Comparison of ENCODE assay signal across 9 cellular contexts in the genomic region with DNA sequence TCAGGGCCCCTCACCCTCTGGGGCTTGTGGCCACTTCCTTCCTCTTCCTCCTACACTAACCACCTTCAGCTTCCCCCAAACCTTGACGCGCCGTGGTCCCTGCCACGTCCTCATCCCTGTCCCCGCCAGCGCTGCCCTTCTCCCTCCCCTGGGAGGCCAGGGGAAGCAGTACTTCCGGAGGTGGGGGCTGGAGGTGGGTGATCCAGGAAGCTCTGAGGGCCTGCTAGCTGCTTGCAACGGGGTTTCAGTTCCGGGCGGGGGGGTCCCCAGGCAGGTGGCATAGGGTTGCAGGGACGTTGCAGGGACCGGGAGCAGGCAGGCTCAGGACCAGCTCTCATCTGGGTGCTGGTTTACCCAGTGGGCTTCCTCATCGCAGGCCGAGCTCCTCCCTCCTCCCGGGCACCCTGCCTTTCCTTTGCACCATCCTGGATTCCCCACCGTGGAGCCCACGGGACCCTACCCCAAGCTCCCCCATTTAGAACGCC.
DNase-seq lines count a peak whose midpoint lies in the region; ATAC-seq and TF ChIP-seq lines count a peak whose summit lies in the region.
"Had no signal": no experiment of that assay in that cellular context is flagged by ENCODE, and none has a peak within 500 bp of the region (broad histone marks: within the 10 kb centered on the region; RNA-seq: fewer than 3 reads in every experiment).

No MANE protein-coding gene starts in this region.

- H3K9me3 Mint-ChIP-seq in naive B cell, result peaks cover 0 to 8% (median 5%) of the 10 kb centered on the region in 7 donors

- H4K20me1 ChIP-seq in DND-41 (ENCODE audit: insufficient read depth, low read length), result peaks cover 38% of the 10 kb centered on the region
- peaks cover 10% of the 10 kb centered on the region for H4K20me1 ChIP-seq in PC-9 (ENCODE audit: insufficient read depth)

- no peaks in the 10 kb centered on the region; the same call in 1 of the 2 replicates for H3F3A ChIP-seq in PC-9 (ENCODE audit: insufficient read depth, low read depth)

- H3K4me2 ChIP-seq in DND-41 (ENCODE audit: insufficient read depth, low read length), result peak overlapping the region; percentile 57
- H3K4me2 ChIP-seq in PC-9, result no peak overlapping the region

- intact Hi-C loops in PC-9 (cut with micrococcal nuclease; ENCODE audit: unreplicated experiment), result no loop called here

- no TSS peak for BruUV-seq in PC-9 (replicated peaks; lab: Mats Ljungman, UMichigan)

- no peaks in the 10 kb centered on the region for H3K36me3 Mint-ChIP-seq in naive B cell

- H3K9ac ChIP-seq in DND-41 (ENCODE audit: low read depth, low read length), result peak overlapping the region; percentile 33
- H3K9ac ChIP-seq: parathyroid adenoma had no signal

- ATAC-seq in DND-41 (ENCODE audit: insufficient read depth, low read depth) (peak; percentile 81), HG03460 (IDR thresholded peaks at IDR 0.05; ENCODE audit: unreplicated experiment) (peak; percentile 50), naive B cell (ENCODE audit: low read depth in 2 of 2) (peak; percentile 58 to 65)

- H3K79me2 ChIP-seq in DND-41 (ENCODE audit: insufficient read depth, low read length), result peaks cover 6% of the 10 kb centered on the region; the same call in 1 of the 2 replicates
- peaks cover 72% of the 10 kb centered on the region for H3K79me2 ChIP-seq in PC-9 (ENCODE audit: low read depth)

- DNase-seq in DND-41, result peak; percentile 87
- DNase-seq in activated CD8-positive, alpha-beta memory T cell treated with anti-CD3 and anti-CD28 coated beads, Interleukin-2, amount 50 U/mL, for 48 hours, result peak; percentile 80
- DNase-seq in naive B cell, result peak; percentile 83
- DNase-seq in AG08395 (ENCODE audit: low spot score), result no peak
- DNase-seq in hypothalamus (lab: John Stamatoyannopoulos, UW), result no peak
- DNase-seq in NCI-H774 (lab: John Stamatoyannopoulos, UW), result no peak
- DNase-seq in PC-9, result no peak

- CTCF ChIA-PET in PC-9 (lab: Charles Lee), result no interaction called here

- H3K4me3 Mint-ChIP-seq in naive B cell, result peak overlapping the region; percentile 45 to 92 (median 84)

- H2AFZ ChIP-seq in DND-41 (ENCODE audit: low read depth, low read length) (no peak overlapping the region), PC-9 (no peak overlapping the region)
- H2AFZ ChIP-seq: parathyroid adenoma had no signal

- no peaks in the 10 kb centered on the region for H3K27me3 Mint-ChIP-seq in naive B cell

- H3K4me1 Mint-ChIP-seq in naive B cell, result peaks cover 41 to 66% (median 57%) of the 10 kb centered on the region in 3 donors

- peak overlapping the region in 1 of 2 experiments; percentile 39; a peak in 1 of 4 replicates for H3K4me3 ChIP-seq in DND-41 (ENCODE audit: low read depth in 1 of 2, low read length in 2 of 2)
- no peak overlapping the region for H3K4me3 ChIP-seq in PC-9

- H3K9me3 ChIP-seq in DND-41 (ENCODE audit: insufficient read depth, low read length, severe bottlenecking) (no peaks in the 10 kb centered on the region), PC-9 (ENCODE audit: insufficient read depth, low read depth) (peaks cover 5% of the 10 kb centered on the region; the same call in 1 of the 2 replicates)

- H3K27ac ChIP-seq in DND-41 (ENCODE audit: low read length) (peak overlapping the region; percentile 74), PC-9 (no peak overlapping the region)
- H3K27ac ChIP-seq: parathyroid adenoma had no signal

- no peaks in the 10 kb centered on the region for H3K9me2 ChIP-seq in PC-9 (ENCODE audit: insufficient read depth)

- POLR2A ChIA-PET in PC-9 (lab: Charles Lee; ENCODE audit: unreplicated experiment), result no interaction called here

- no peak for TF ChIP-seq CTCF in DND-41 (IDR thresholded peaks at IDR 0.05; ENCODE audit: borderline replicate concordance, extremely low read depth, low read length, poor library complexity, severe bottlenecking)
- no peak for TF ChIP-seq CTCF in PC-9 (conservative IDR thresholded peaks at IDR 0.05)

- H3K36me3 ChIP-seq in DND-41 (ENCODE audit: insufficient read depth, low read length) (no peaks in the 10 kb centered on the region), PC-9 (ENCODE audit: low read depth) (no peaks in the 10 kb centered on the region)

- H3K27ac Mint-ChIP-seq in naive B cell, result peak overlapping the region; percentile 89 to 95 (median 94)

- H3K27me3 ChIP-seq in DND-41 (ENCODE audit: insufficient read depth, low read length, poor library complexity) (no peaks in the 10 kb centered on the region), PC-9 (ENCODE audit: insufficient read depth, low read depth) (no peaks in the 10 kb centered on the region)

- H3K4me1 ChIP-seq in DND-41 (ENCODE audit: insufficient read depth, low read length), result peaks cover 24% of the 10 kb centered on the region
- H3K4me1 ChIP-seq in PC-9 (replicated peaks; ENCODE audit: insufficient read depth), result no peaks in the 10 kb centered on the region

Comparison
In these comparisons a context has a peak if more than half of its experiments do, and no peak if none do; other contexts are left out.
1. DNase-seq: peak in DND-41 (single experiment), activated CD8-positive, alpha-beta memory T cell treated with anti-CD3 and anti-CD28 coated beads, Interleukin-2, amount 50 U/mL, for 48 hours (single experiment) and naive B cell (single experiment); none in AG08395 (single experiment), hypothalamus (0 of 51), NCI-H774 (single experiment) and PC-9 (0 of 2).
2. Peak in every context shown above with its lines, with median percentiles within 50 percentile points of each other: ATAC-seq.